8 cellular contexts compared by ENCODE assay signal in genomic region chr6:53359088-53359842, GRCh38. TPM values are rescaled to one million over a fixed set of nuclear protein-coding genes. Genes with fewer than 3 reads are reported as not detected.
DNase-seq lines count a peak whose midpoint lies in the region; ATAC-seq and TF ChIP-seq lines count a peak whose summit lies in the region.

No MANE protein-coding gene starts in this region.

- peaks cover 3% of the 10 kb centered on the region for H3K4me1 ChIP-seq in rectal smooth muscle tissue (ENCODE audit: control insufficient read depth, insufficient read depth, low read length)
- H3K4me1 ChIP-seq in vagina = peaks cover 10% of the 10 kb centered on the region

- H3K9me3 ChIP-seq in vagina = no peaks in the 10 kb centered on the region

- ATAC-seq in GM18502 (IDR thresholded peaks at IDR 0.05; ENCODE audit: poor library complexity, unreplicated experiment) (peak; percentile 95), HG02885 (IDR thresholded peaks at IDR 0.05; ENCODE audit: poor library complexity, unreplicated experiment) (peak; percentile 97)

- peak overlapping the region; percentile 75 for H3K9ac ChIP-seq in rectal smooth muscle tissue (ENCODE audit: low read length)

- intact Hi-C loops in vagina (cut with DNase I) = no loop called here

- H3K27ac ChIP-seq in rectal smooth muscle tissue (ENCODE audit: low read depth, low read length) (peak overlapping the region; percentile 88), vagina (peak overlapping the region; percentile 96)

- peak; percentile 62 to 72 for TF ChIP-seq POLR2A in vagina (IDR thresholded peaks at IDR 0.05)

- H3K27me3 ChIP-seq in rectal smooth muscle tissue (ENCODE audit: control insufficient read depth, insufficient read depth, low read length) (no peaks in the 10 kb centered on the region), vagina (no peaks in the 10 kb centered on the region)

- in situ Hi-C loops in astrocyte of the cerebellum (cut with HindIII; ENCODE audit: low sequenced_read_pairs) = no loop called here

- DNase-seq in NCI-H187 treated with DMSO at 0.1 percent for 48 hours (lab: John Stamatoyannopoulos, UW) = peak; percentile 65
- peak; percentile 79 for DNase-seq in T-helper 22 cell (ENCODE audit: low read depth)
- peak; percentile 88 for DNase-seq in astrocyte of the cerebellum (ENCODE audit: low read depth)
- peak; percentile 96 for DNase-seq in hepatic stellate cell (ENCODE audit: low spot score)
- peak in 1 of 2 donors; percentile 97 for DNase-seq in vagina (ENCODE audit: extremely low spot score in 2 of 2)

- H3K4me3 ChIP-seq in astrocyte of the cerebellum (ENCODE audit: low read depth, low read length) = peak overlapping the region; percentile 39
- peak overlapping the region; percentile 74 for H3K4me3 ChIP-seq in rectal smooth muscle tissue (ENCODE audit: low read length)
- peak overlapping the region; percentile 54 to 61 for H3K4me3 ChIP-seq in vagina

- TF ChIP-seq CTCF in astrocyte of the cerebellum (IDR thresholded peaks at IDR 0.05; ENCODE audit: low read depth, low read length, missing control alignments) (no peak), vagina (IDR thresholded peaks at IDR 0.05) (no peak)

- H3K36me3 ChIP-seq in rectal smooth muscle tissue (ENCODE audit: control insufficient read depth, insufficient read depth, low read length) (no peaks in the 10 kb centered on the region), vagina (no peaks in the 10 kb centered on the region)

RNA-seq across cellular contexts. Expression of gene ELOVL5, which starts 10.5 kb away (rescaled TPM):
- total RNA-seq in vagina = 42.5 TPM
